In the genomic region with DNA sequence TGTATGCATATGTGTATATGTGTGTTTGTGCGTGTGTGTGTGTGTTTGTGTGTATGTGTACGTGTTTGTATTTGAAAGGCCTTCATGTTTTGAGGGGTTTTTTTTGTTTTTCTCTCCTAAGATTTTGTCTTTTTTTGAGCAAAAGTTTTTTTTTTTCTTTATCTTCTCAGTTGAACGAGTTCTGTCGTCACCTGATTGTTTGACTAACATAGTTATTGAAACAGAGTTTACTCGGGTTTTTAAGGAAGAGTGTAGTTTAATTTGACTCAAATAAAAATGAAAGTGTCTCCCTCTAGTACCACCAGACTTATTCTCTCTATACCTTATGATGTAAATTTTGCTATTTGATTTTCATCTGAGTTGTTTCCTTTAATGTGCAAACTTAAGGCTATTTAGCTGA, we compare ENCODE assay signal across 30 cellular contexts.
"Had no signal": no experiment of that assay in that cellular context is flagged by ENCODE, and none has a peak within 500 bp of the region (broad histone marks: within the 10 kb centered on the region; RNA-seq: fewer than 3 reads in every experiment).

No MANE protein-coding gene starts in this region.

- H3K4me1 ChIP-seq: SJSA1 had no signal

- H3K27ac Mint-ChIP-seq: activated B cell treated with CpG ODN at 0.5 μM for 24 hours; activated CD4-positive, alpha-beta T cell treated with anti-CD3 and anti-CD28 coated beads, Interleukin-2, amount 10 ng/mL, durations not matched to agents 24 days and 14 days; activated CD8-positive, alpha-beta memory T cell treated with anti-CD3 and anti-CD28 coated beads, Interleukin-2, amount 10 ng/mL, durations not matched to agents 7 days and 5 days; activated naive CD4-positive, alpha-beta T cell treated with anti-CD3 and anti-CD28 coated beads, Interleukin-2, amount 50 U/mL, for 72 hours; activated naive CD8-positive, alpha-beta T cell treated with anti-CD3 and anti-CD28 coated beads, Interleukin-2, amount 50 U/mL, for 24 hours; activated T-cell treated with anti-CD3 and anti-CD28 coated beads, Interleukin-2, amount 50 U/mL, for 24 hours; activated T-helper 1 cell treated with anti-CD3 and anti-CD28 coated beads, Interleukin-12 subunit alpha, Interleukin-12 subunit beta, Interleukin-2, Interleukin-4 antibody, amounts not matched to agents 30 ng/mL and 10 ng/mL and 1 ng/mL, durations not matched to agents 14 hours and 24 hours and 36 hours; T-helper 1 cell treated with Interleukin-12 subunit alpha and Interleukin-12 subunit beta and Interleukin-4 antibody, amounts not matched to agents 30 μg/mL and 1 μg/mL, for 36 hours had no signal

- H3K36me3 Mint-ChIP-seq: activated CD8-positive, alpha-beta memory T cell treated with anti-CD3 and anti-CD28 coated beads, Interleukin-2, amount 10 ng/mL, durations not matched to agents 7 days and 5 days; activated naive CD4-positive, alpha-beta T cell treated with anti-CD3 and anti-CD28 coated beads, Interleukin-2, amount 50 U/mL, for 72 hours had no signal

- DNase-seq: activated B cell treated with CpG ODN at 0.5 μM for 24 hours; activated CD4-positive, alpha-beta T cell treated with anti-CD3 and anti-CD28 coated beads for 1 hour; activated CD4-positive, alpha-beta T cell treated with anti-CD3 and anti-CD28 coated beads, Interleukin-2, amount 10 ng/mL, durations not matched to agents 24 days and 14 days; activated CD4-positive, alpha-beta T cell treated with anti-CD3 and anti-CD28 coated beads, Interleukin-2, amount 50 U/mL, for 48 hours; activated CD8-positive, alpha-beta memory T cell treated with anti-CD3 and anti-CD28 coated beads, Interleukin-2, amount 10 ng/mL, durations not matched to agents 7 days and 5 days; activated effector memory CD4-positive, alpha-beta T cell treated with Interleukin-2 at 50 U/mL for 16 hours; activated naive CD4-positive, alpha-beta T cell treated with Interleukin-2 at 50 U/mL for 16 hours; activated naive CD8-positive, alpha-beta T cell treated with anti-CD3 and anti-CD28 coated beads, Interleukin-2, amount 50 U/mL, for 24 hours; activated T-cell treated with anti-CD3 and anti-CD28 coated beads, Interleukin-2, amount 50 U/mL, for 24 hours; amniotic stem cell; body of pancreas; central memory CD4-positive, alpha-beta T cell; MG63; MV-4-11; NCI-H1092 treated with DMSO at 0.1 percent for 48 hours; NCI-H1417 treated with DMSO at 0.1 percent for 48 hours; NCI-H1694; NCI-H2029 treated with DMSO at 0.1 percent for 48 hours; NCI-H345; NCI-H510A; NCI-H69; NK-92 treated with Interleukin-12 subunit alpha and Interleukin-12 subunit beta, amount 100 ng/mL, for 24 hours; PC-3; SHP77 had no signal

- H3K9me3 ChIP-seq: ascending aorta, body of pancreas, SJSA1 had no signal

- H3K4me1 Mint-ChIP-seq: activated B cell treated with CpG ODN at 0.5 μM for 24 hours; activated CD4-positive, alpha-beta T cell treated with anti-CD3 and anti-CD28 coated beads, Interleukin-2, amount 10 ng/mL, durations not matched to agents 24 days and 14 days; activated CD8-positive, alpha-beta memory T cell treated with anti-CD3 and anti-CD28 coated beads, Interleukin-2, amount 10 ng/mL, durations not matched to agents 7 days and 5 days; activated naive CD8-positive, alpha-beta T cell treated with anti-CD3 and anti-CD28 coated beads, Interleukin-2, amount 50 U/mL, for 24 hours had no signal

- ATAC-seq: activated CD8-positive, alpha-beta memory T cell treated with anti-CD3 and anti-CD28 coated beads, Interleukin-2, amount 10 ng/mL, durations not matched to agents 7 days and 5 days; activated naive CD4-positive, alpha-beta T cell treated with anti-CD3 and anti-CD28 coated beads, Interleukin-2, amount 50 U/mL, for 72 hours; activated naive CD8-positive, alpha-beta T cell treated with anti-CD3 and anti-CD28 coated beads, Interleukin-2, amount 50 U/mL, for 24 hours; PC-3; SK-N-SH treated with all-trans-retinoic acid at 6 μM for 48 hours had no signal

- H3K4me3 ChIP-seq: ascending aorta, body of pancreas, MG63, SJSA1 had no signal

- H3K36me3 ChIP-seq: ascending aorta, MG63, SJSA1 had no signal

- H3K9me3 Mint-ChIP-seq: activated CD4-positive, alpha-beta T cell treated with anti-CD3 and anti-CD28 coated beads, Interleukin-2, amount 10 ng/mL, durations not matched to agents 24 days and 14 days; activated naive CD4-positive, alpha-beta T cell treated with anti-CD3 and anti-CD28 coated beads, Interleukin-2, amount 50 U/mL, for 72 hours; activated naive CD8-positive, alpha-beta T cell treated with anti-CD3 and anti-CD28 coated beads, Interleukin-2, amount 50 U/mL, for 24 hours; activated T-cell treated with anti-CD3 and anti-CD28 coated beads, Interleukin-2, amount 50 U/mL, for 24 hours; activated T-helper 1 cell treated with anti-CD3 and anti-CD28 coated beads, Interleukin-12 subunit alpha, Interleukin-12 subunit beta, Interleukin-2, Interleukin-4 antibody, amounts not matched to agents 30 ng/mL and 10 ng/mL and 1 ng/mL, durations not matched to agents 14 hours and 24 hours and 36 hours; T-helper 1 cell treated with Interleukin-12 subunit alpha and Interleukin-12 subunit beta and Interleukin-4 antibody, amounts not matched to agents 30 μg/mL and 1 μg/mL, for 36 hours had no signal

- H3K27me3 Mint-ChIP-seq: activated naive CD8-positive, alpha-beta T cell treated with anti-CD3 and anti-CD28 coated beads, Interleukin-2, amount 50 U/mL, for 24 hours had no signal

- H3K4me3 Mint-ChIP-seq: activated B cell treated with CpG ODN at 0.5 μM for 24 hours; activated CD4-positive, alpha-beta T cell treated with anti-CD3 and anti-CD28 coated beads, Interleukin-2, amount 10 ng/mL, durations not matched to agents 24 days and 14 days; activated CD8-positive, alpha-beta memory T cell treated with anti-CD3 and anti-CD28 coated beads, Interleukin-2, amount 10 ng/mL, durations not matched to agents 7 days and 5 days; activated naive CD8-positive, alpha-beta T cell treated with anti-CD3 and anti-CD28 coated beads, Interleukin-2, amount 50 U/mL, for 24 hours; activated T-cell treated with anti-CD3 and anti-CD28 coated beads, Interleukin-2, amount 50 U/mL, for 24 hours; activated T-helper 1 cell treated with anti-CD3 and anti-CD28 coated beads, Interleukin-12 subunit alpha, Interleukin-12 subunit beta, Interleukin-2, Interleukin-4 antibody, amounts not matched to agents 30 ng/mL and 10 ng/mL and 1 ng/mL, durations not matched to agents 14 hours and 24 hours and 36 hours; T-helper 1 cell treated with Interleukin-12 subunit alpha and Interleukin-12 subunit beta and Interleukin-4 antibody, amounts not matched to agents 30 μg/mL and 1 μg/mL, for 36 hours had no signal

- H3K27ac ChIP-seq: ascending aorta, SJSA1 had no signal
